In genomic region chr6:149855741-149856140, GRCh38 we compare ENCODE assay signal across 1 cellular context.
TF ChIP-seq lines count a peak whose summit lies in the region.

No MANE protein-coding gene starts in this region.

TF ChIP-seq in HCT116, 20 proteins besides CTCF, POLR2A, EP300 and RAD21 (continued from another document):
- TF ChIP-seq TCF7L2 (IDR thresholded peaks at IDR 0.05; ENCODE audit: borderline replicate concordance, extremely low read depth, insufficient read depth, insufficient read length) (no peak), CEBPB (IDR thresholded peaks at IDR 0.05; ENCODE audit: low read depth) (no peak), SRF (IDR thresholded peaks at IDR 0.05; ENCODE audit: low read depth) (no peak), ZFX (IDR thresholded peaks at IDR 0.05) (no peak)
